Comparison of ENCODE assay signal across 14 cellular contexts in the genomic region with DNA sequence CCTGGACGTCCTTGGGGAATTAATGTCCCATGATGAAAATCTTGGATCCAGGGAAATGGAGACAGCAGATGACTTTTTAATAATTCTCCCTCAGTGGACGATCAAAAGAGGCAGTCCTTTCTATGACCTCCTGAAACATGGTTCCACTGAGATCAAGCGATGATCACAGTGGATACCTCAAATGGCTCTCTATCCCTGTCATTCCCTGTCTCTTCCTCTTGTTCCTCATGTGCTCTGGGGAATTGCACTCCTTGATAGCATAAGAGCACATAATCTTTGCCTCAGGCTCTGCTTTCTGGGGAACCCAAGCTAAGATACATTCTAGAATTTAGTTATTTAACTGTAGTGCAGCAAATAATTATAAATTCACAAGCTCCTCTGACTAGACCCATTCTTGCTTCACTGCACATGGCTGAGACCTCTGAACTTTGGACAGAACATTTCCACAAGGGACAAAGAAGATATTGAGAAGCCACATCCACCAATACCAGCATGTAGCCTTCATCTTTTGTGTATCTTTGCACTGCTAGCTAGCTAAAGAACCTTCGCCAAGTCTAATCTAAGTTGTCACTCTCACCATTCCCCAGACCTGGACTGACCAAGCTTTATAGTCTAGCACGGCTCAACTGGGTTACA.
DNase-seq lines count a peak whose midpoint lies in the region; TF ChIP-seq lines count a peak whose summit lies in the region.
"Had no signal": no experiment of that assay in that cellular context is flagged by ENCODE, and none has a peak within 500 bp of the region (broad histone marks: within the 10 kb centered on the region; RNA-seq: fewer than 3 reads in every experiment).

No MANE protein-coding gene starts in this region.

- no peaks in the 10 kb centered on the region for H4K20me1 ChIP-seq in GM23248 (ENCODE audit: insufficient read depth)
- H4K20me1 ChIP-seq: BLaER1 had no signal

- H3K4me1 ChIP-seq in GM23248 (ENCODE audit: insufficient read depth) (peaks cover 24% of the 10 kb centered on the region), skeletal muscle satellite cell (ENCODE audit: control insufficient read depth, insufficient read depth, low read length) (peaks cover 12% of the 10 kb centered on the region)
- H3K4me1 ChIP-seq: BLaER1, Caco-2 had no signal

- no peak overlapping the region for H2AFZ ChIP-seq in GM23248

- H3K36me3 ChIP-seq in GM23248 (ENCODE audit: low read depth) (no peaks in the 10 kb centered on the region), WERI-Rb-1 (no peaks in the 10 kb centered on the region), skeletal muscle satellite cell (ENCODE audit: insufficient read depth, low read length) (no peaks in the 10 kb centered on the region)
- H3K36me3 ChIP-seq: BLaER1 had no signal

- peak; percentile 27 for DNase-seq in GM23248
- DNase-seq in WERI-Rb-1 = no peak
- peak; percentile 18 for DNase-seq in iris pigment epithelial cell (ENCODE audit: low read depth)
- no peak for DNase-seq in HK-2 (ENCODE audit: unreplicated experiment)
- no peak for DNase-seq in NCI-H1048 (lab: John Stamatoyannopoulos, UW)
- DNase-seq in DMS 273 (lab: John Stamatoyannopoulos, UW; ENCODE audit: unreplicated experiment) = no peak
- DNase-seq: 8988T; AML-193; Caco-2; CD8-positive, alpha-beta memory T cell; GF-D8 had no signal

- TF ChIP-seq CTCF in WERI-Rb-1 (IDR thresholded peaks at IDR 0.05; ENCODE audit: low read depth, low read length) = no peak

- in situ Hi-C loops in GM23248 (cut with MboI) = no loop called here

- H3F3A ChIP-seq in GM23248 (ENCODE audit: insufficient read depth) = peaks cover 22% of the 10 kb centered on the region

- no peaks in the 10 kb centered on the region for H3K79me2 ChIP-seq in GM23248 (ENCODE audit: insufficient read depth)

- WGBS in GM23248 (ENCODE audit: low coverage in 1 of 2, low lambda C conversion rate in 2 of 2, missing lambda C conversion rate in 2 of 2), 2 experiments = 76 to 79% methylated on average over 5 of the region's 5 CpGs

- H3K27ac ChIP-seq in GM23248 (peak overlapping the region; percentile 39; the same call in 1 of the 2 replicates), WERI-Rb-1 (peak overlapping the region; percentile 90)
- H3K27ac ChIP-seq: BLaER1, HL-60 had no signal

- H3K9me3 ChIP-seq in GM23248 (ENCODE audit: low read depth) (no peaks in the 10 kb centered on the region), WERI-Rb-1 (ENCODE audit: severe bottlenecking) (no peaks in the 10 kb centered on the region), skeletal muscle satellite cell (replicated peaks; ENCODE audit: low read length) (no peaks in the 10 kb centered on the region)
- H3K9me3 ChIP-seq: BLaER1, Caco-2 had no signal

- peak overlapping the region; percentile 41 for H3K4me3 ChIP-seq in GM23248
- no peak overlapping the region for H3K4me3 ChIP-seq in WERI-Rb-1 (ENCODE audit: low read depth, low read length)
- no peak overlapping the region for H3K4me3 ChIP-seq in skeletal muscle satellite cell (ENCODE audit: low read length)
- H3K4me3 ChIP-seq: BLaER1 had no signal

- H3K9ac ChIP-seq in GM23248 (no peak overlapping the region), skeletal muscle satellite cell (ENCODE audit: low read depth, low read length) (no peak overlapping the region)
- H3K9ac ChIP-seq: BLaER1 had no signal

- peak overlapping the region; percentile 75 for H3K4me2 ChIP-seq in GM23248 (ENCODE audit: unreplicated experiment)
- H3K4me2 ChIP-seq in skeletal muscle satellite cell (ENCODE audit: low read length) = peak overlapping the region; percentile 31
- H3K4me2 ChIP-seq: BLaER1 had no signal

- no peaks in the 10 kb centered on the region for H3K9me2 ChIP-seq in GM23248 (ENCODE audit: insufficient read depth)

- H3K27me3 ChIP-seq in GM23248 (replicated peaks; ENCODE audit: insufficient read depth) = no peaks in the 10 kb centered on the region
- no peaks in the 10 kb centered on the region for H3K27me3 ChIP-seq in WERI-Rb-1 (ENCODE audit: insufficient read depth, low read depth, severe bottlenecking)
- H3K27me3 ChIP-seq in skeletal muscle satellite cell (ENCODE audit: control insufficient read depth, insufficient read depth, low read length) = no peaks in the 10 kb centered on the region
- H3K27me3 ChIP-seq: BLaER1 had no signal

Comparison
In these comparisons a context has a peak if more than half of its experiments do, and no peak if none do; other contexts are left out.
1. DNase-seq: peak in GM23248 (single experiment) and iris pigment epithelial cell (single experiment); none in WERI-Rb-1 (single experiment), HK-2 (single experiment), NCI-H1048 (single experiment) and DMS 273 (single experiment).